1 cellular context compared by ENCODE assay signal in genomic region chrX:40513012-40513411, GRCh38.
TF ChIP-seq lines count a peak whose summit lies in the region.

No MANE protein-coding gene starts in this region.

TF ChIP-seq in HepG2, 621 proteins besides CTCF, POLR2A, EP300 and RAD21 (continued from another document):
- TF ChIP-seq PBX2 (CRISPR knock-in tag; IDR thresholded peaks at IDR 0.05) (no peak), TCF7 (IDR thresholded peaks at IDR 0.05; ENCODE audit: low read depth) (peak; percentile 27; the same call in 1 of the 2 replicates), ZFP90 (CRISPR knock-in tag; IDR thresholded peaks at IDR 0.05; ENCODE audit: borderline replicate concordance) (0 out of 2 replicates have a peak, but pooled peaks have one; percentile 63)
